In the genomic region with DNA sequence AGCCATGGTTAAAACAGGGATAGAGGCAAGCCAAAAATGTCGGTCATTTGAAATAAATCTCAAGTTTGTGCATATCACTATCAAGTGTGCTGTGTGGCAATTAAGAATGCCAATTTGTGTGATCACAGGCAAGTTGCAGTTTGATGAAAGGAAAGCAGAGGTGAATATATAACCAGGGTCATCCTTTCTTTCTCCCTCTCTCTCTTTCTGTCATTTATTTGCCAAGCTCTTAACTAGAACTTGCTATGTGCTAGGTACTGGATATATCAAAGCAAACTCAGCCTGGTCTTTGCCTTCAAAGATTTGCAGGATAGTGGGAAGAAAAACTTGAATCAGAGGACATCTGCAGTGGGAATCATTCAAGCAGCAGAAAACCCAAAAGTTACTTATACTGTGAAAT, we compare ENCODE assay signal across 20 cellular contexts. TPM values are rescaled to one million over a fixed set of nuclear protein-coding genes. Genes with fewer than 3 reads are reported as not detected.
DNase-seq lines count a peak whose midpoint lies in the region; ATAC-seq and TF ChIP-seq lines count a peak whose summit lies in the region.
"Had no signal": no experiment of that assay in that cellular context is flagged by ENCODE, and none has a peak within 500 bp of the region (broad histone marks: within the 10 kb centered on the region; RNA-seq: fewer than 3 reads in every experiment).

No MANE protein-coding gene starts in this region.

- H2BK15ac ChIP-seq in mesenchymal stem cell (ENCODE audit: low read depth, poor library complexity, severe bottlenecking), result no peak overlapping the region

- no peak overlapping the region for H3K9ac ChIP-seq in mesenchymal stem cell (ENCODE audit: low read length)

- no peak overlapping the region for H3K18ac ChIP-seq in mesenchymal stem cell (ENCODE audit: low read depth in 1 of 2, low read length in 2 of 2)

- peak overlapping the region; percentile 48 for H3K27ac ChIP-seq in mesenchymal stem cell (ENCODE audit: low read length, poor library complexity, severe bottlenecking)
- H3K27ac ChIP-seq: Peyer's patch had no signal

- POLR2A ChIA-PET in activated CD4-positive, alpha-beta T cell treated with anti-CD3 and anti-CD28 coated beads for 36 hours (lab: Charles Lee), result interaction anchor here (1.0 kb wide), 1 partner anchor 12 kb away, joined by 3 read pairs; no protein-coding TSS in a partner anchor

- no peak overlapping the region for H3K4me2 ChIP-seq in mesenchymal stem cell (ENCODE audit: low read length, poor library complexity, severe bottlenecking)

- CTCF ChIA-PET in activated CD4-positive, alpha-beta T cell treated with anti-CD3 and anti-CD28 coated beads for 36 hours (lab: Charles Lee), result interaction anchor here (1.0 to 1.1 kb wide), 2 partner anchors 58 to 68 kb away, joined by 3 to 4 read pairs; no protein-coding TSS in a partner anchor

- no peak overlapping the region for H3K4me3 Mint-ChIP-seq in activated T-cell treated with anti-CD3 and anti-CD28 coated beads, Interleukin-2, amount 50 U/mL, for 72 hours
- no peak overlapping the region for H3K4me3 Mint-ChIP-seq in activated T-cell treated with anti-CD3 and anti-CD28 coated beads, Interleukin-2, amount 50 U/mL, for 24 hours
- H3K4me3 Mint-ChIP-seq in activated T-helper 17 cell treated with anti-CD3 and anti-CD28 coated beads, Interleukin-2, amount 50 U/mL, for 72 hours, result peak overlapping the region; percentile 42
- H3K4me3 Mint-ChIP-seq in glutamatergic neuron (ENCODE audit: unreplicated experiment) (no peak overlapping the region), mesothelial cell of epicardium (no peak overlapping the region)
- H3K4me3 Mint-ChIP-seq in activated CD4-positive, alpha-beta T cell treated with anti-CD3 and anti-CD28 coated beads for 36 hours, result no peak overlapping the region
- H3K4me3 Mint-ChIP-seq: H9 had no signal

- peaks cover 6% of the 10 kb centered on the region for H3K79me1 ChIP-seq in mesenchymal stem cell (replicated peaks; ENCODE audit: low read length, poor library complexity, severe bottlenecking)

- no peak overlapping the region for H2AK5ac ChIP-seq in mesenchymal stem cell (ENCODE audit: low read length, severe bottlenecking)

- H3K36me3 Mint-ChIP-seq in activated T-cell treated with anti-CD3 and anti-CD28 coated beads, Interleukin-2, amount 50 U/mL, for 72 hours (ENCODE audit: insufficient read depth in 2 of 2), result peaks cover 0 to 2% of the 10 kb centered on the region in 2 donors
- H3K36me3 Mint-ChIP-seq in activated T-cell treated with anti-CD3 and anti-CD28 coated beads, Interleukin-2, amount 50 U/mL, for 24 hours (ENCODE audit: low read depth), result no peaks in the 10 kb centered on the region
- H3K36me3 Mint-ChIP-seq in activated T-helper 17 cell treated with anti-CD3 and anti-CD28 coated beads, Interleukin-2, amount 50 U/mL, for 72 hours (ENCODE audit: low read depth), result peaks cover 7% of the 10 kb centered on the region
- H3K36me3 Mint-ChIP-seq in glutamatergic neuron (ENCODE audit: unreplicated experiment) (no peaks in the 10 kb centered on the region), mesothelial cell of epicardium (no peaks in the 10 kb centered on the region)
- H3K36me3 Mint-ChIP-seq in activated CD4-positive, alpha-beta T cell treated with anti-CD3 and anti-CD28 coated beads for 36 hours (ENCODE audit: low read depth), result no peaks in the 10 kb centered on the region

- H3K36me3 ChIP-seq in mesenchymal stem cell (ENCODE audit: control insufficient read depth in 1 of 2, insufficient read depth in 2 of 2, low read depth in 1 of 2, low read length in 2 of 2), result peaks cover 0 to 51% of the 10 kb centered on the region in 2 experiments
- H3K36me3 ChIP-seq: Peyer's patch had no signal

- no peaks in the 10 kb centered on the region for H3K9me3 ChIP-seq in mesenchymal stem cell (ENCODE audit: control insufficient read depth, low read length)
- H3K9me3 ChIP-seq: Peyer's patch had no signal

- H2BK5ac ChIP-seq in mesenchymal stem cell (ENCODE audit: low read depth, low read length, poor library complexity, severe bottlenecking), result no peak overlapping the region

- no peak overlapping the region for H2BK120ac ChIP-seq in mesenchymal stem cell (ENCODE audit: low read depth, low read length)

- H3K14ac ChIP-seq in mesenchymal stem cell (ENCODE audit: low read length in 2 of 2), result no peak overlapping the region

- no peak overlapping the region for H4K8ac ChIP-seq in mesenchymal stem cell (ENCODE audit: low read length)

- no peak overlapping the region for H3K4ac ChIP-seq in mesenchymal stem cell (ENCODE audit: low read depth in 1 of 2, low read length in 2 of 2)

- no peak overlapping the region for H2BK12ac ChIP-seq in mesenchymal stem cell (ENCODE audit: low read length in 2 of 2)

- H3K27me3 Mint-ChIP-seq in activated T-cell treated with anti-CD3 and anti-CD28 coated beads, Interleukin-2, amount 50 U/mL, for 72 hours (ENCODE audit: low read depth), result no peaks in the 10 kb centered on the region
- no peaks in the 10 kb centered on the region for H3K27me3 Mint-ChIP-seq in activated T-cell treated with anti-CD3 and anti-CD28 coated beads, Interleukin-2, amount 50 U/mL, for 24 hours
- H3K27me3 Mint-ChIP-seq in activated T-helper 17 cell treated with anti-CD3 and anti-CD28 coated beads, Interleukin-2, amount 50 U/mL, for 72 hours, result no peaks in the 10 kb centered on the region
- H3K27me3 Mint-ChIP-seq in glutamatergic neuron (ENCODE audit: unreplicated experiment) (no peaks in the 10 kb centered on the region), mesothelial cell of epicardium (ENCODE audit: low read depth) (no peaks in the 10 kb centered on the region)
- no peaks in the 10 kb centered on the region for H3K27me3 Mint-ChIP-seq in activated CD4-positive, alpha-beta T cell treated with anti-CD3 and anti-CD28 coated beads for 36 hours

- intact Hi-C loops in activated CD4-positive, alpha-beta T cell treated with anti-CD3 and anti-CD28 coated beads for 36 hours (cut with DNase I, micrococcal nuclease), result no loop called here

- H3K9me3 Mint-ChIP-seq in activated T-cell treated with anti-CD3 and anti-CD28 coated beads, Interleukin-2, amount 50 U/mL, for 72 hours, result no peaks in the 10 kb centered on the region
- no peaks in the 10 kb centered on the region for H3K9me3 Mint-ChIP-seq in activated T-cell treated with anti-CD3 and anti-CD28 coated beads, Interleukin-2, amount 50 U/mL, for 24 hours
- H3K9me3 Mint-ChIP-seq in activated T-helper 17 cell treated with anti-CD3 and anti-CD28 coated beads, Interleukin-2, amount 50 U/mL, for 72 hours, result no peaks in the 10 kb centered on the region
- H3K9me3 Mint-ChIP-seq in glutamatergic neuron (ENCODE audit: unreplicated experiment) (no peaks in the 10 kb centered on the region), mesothelial cell of epicardium (no peaks in the 10 kb centered on the region)
- H3K9me3 Mint-ChIP-seq in activated CD4-positive, alpha-beta T cell treated with anti-CD3 and anti-CD28 coated beads for 36 hours (ENCODE audit: low read depth), result no peaks in the 10 kb centered on the region
- H3K9me3 Mint-ChIP-seq: H9 had no signal

- H3K4me3 ChIP-seq in mesenchymal stem cell (ENCODE audit: insufficient read depth in 1 of 2, low read depth in 1 of 2, low read length in 2 of 2), result no peak overlapping the region
- H3K4me3 ChIP-seq: Peyer's patch had no signal

- H3K23ac ChIP-seq in mesenchymal stem cell (ENCODE audit: low read length in 2 of 2), result peak overlapping the region in 1 of 2 experiments; percentile 49

- H3K4me1 ChIP-seq in mesenchymal stem cell (ENCODE audit: control insufficient read depth, insufficient read depth, low read depth, low read length), result peaks cover 6% of the 10 kb centered on the region
- H3K4me1 ChIP-seq: Peyer's patch had no signal

- H3K4me1 Mint-ChIP-seq in activated T-cell treated with anti-CD3 and anti-CD28 coated beads, Interleukin-2, amount 50 U/mL, for 72 hours (ENCODE audit: low read depth), result peaks cover 34% of the 10 kb centered on the region
- H3K4me1 Mint-ChIP-seq in activated T-cell treated with anti-CD3 and anti-CD28 coated beads, Interleukin-2, amount 50 U/mL, for 24 hours (ENCODE audit: low read depth), result peaks cover 41% of the 10 kb centered on the region
- peaks cover 30% of the 10 kb centered on the region for H3K4me1 Mint-ChIP-seq in activated T-helper 17 cell treated with anti-CD3 and anti-CD28 coated beads, Interleukin-2, amount 50 U/mL, for 72 hours
- H3K4me1 Mint-ChIP-seq in glutamatergic neuron (ENCODE audit: low read depth, unreplicated experiment) (no peaks in the 10 kb centered on the region), mesothelial cell of epicardium (peaks cover 32% of the 10 kb centered on the region)
- H3K4me1 Mint-ChIP-seq in activated CD4-positive, alpha-beta T cell treated with anti-CD3 and anti-CD28 coated beads for 36 hours, result peaks cover 45% of the 10 kb centered on the region

- TF ChIP-seq CTCF in glutamatergic neuron (IDR thresholded peaks at IDR 0.05; ENCODE audit: partially characterized antibody, unreplicated experiment) (no peak), mesothelial cell of epicardium (IDR thresholded peaks at IDR 0.05; ENCODE audit: unreplicated experiment) (no peak)

- WGBS in mesenchymal stem cell, result 100% methylated on average over 1 of the region's 1 CpG

- no peak for DNase-seq in activated T-cell treated with anti-CD3 and anti-CD28 coated beads, Interleukin-2, amount 50 U/mL, for 72 hours
- DNase-seq in activated T-cell treated with anti-CD3 and anti-CD28 coated beads, Interleukin-2, amount 50 U/mL, for 24 hours, result no peak
- DNase-seq in mesenchymal stem cell, result no peak
- no peak for DNase-seq in glutamatergic neuron
- DNase-seq in activated CD4-positive, alpha-beta T cell treated with anti-CD3 and anti-CD28 coated beads for 36 hours, result no peak
- DNase-seq in mesothelial cell of epicardium (ENCODE audit: low spot score in 2 of 2, unreplicated experiment in 2 of 2), result no peak
- DNase-seq: 8988T, C1 segment of cervical spinal cord, DMS79, H9, Kasumi-1, NCI-H1417, NCI-H1930, NCI-H2171, NCI-H774, Peyer's patch, Right ventricle myocardium superior had no signal

- H3K27me3 ChIP-seq in mesenchymal stem cell (ENCODE audit: control insufficient read depth in 1 of 2, insufficient read depth in 1 of 2, low read length in 2 of 2), result no peaks in the 10 kb centered on the region
- H3K27me3 ChIP-seq: Peyer's patch had no signal

- peak overlapping the region; percentile 95 for H3K27ac Mint-ChIP-seq in activated T-cell treated with anti-CD3 and anti-CD28 coated beads, Interleukin-2, amount 50 U/mL, for 72 hours
- no peak overlapping the region for H3K27ac Mint-ChIP-seq in activated T-cell treated with anti-CD3 and anti-CD28 coated beads, Interleukin-2, amount 50 U/mL, for 24 hours
- no peak overlapping the region for H3K27ac Mint-ChIP-seq in activated T-helper 17 cell treated with anti-CD3 and anti-CD28 coated beads, Interleukin-2, amount 50 U/mL, for 72 hours
- H3K27ac Mint-ChIP-seq in glutamatergic neuron (ENCODE audit: unreplicated experiment), result no peak overlapping the region
- no peak overlapping the region for H3K27ac Mint-ChIP-seq in activated CD4-positive, alpha-beta T cell treated with anti-CD3 and anti-CD28 coated beads for 36 hours
- H3K27ac Mint-ChIP-seq in mesothelial cell of epicardium, result no peak overlapping the region
- H3K27ac Mint-ChIP-seq: H9 had no signal

- no peak for ATAC-seq in activated T-cell treated with anti-CD3 and anti-CD28 coated beads, Interleukin-2, amount 50 U/mL, for 72 hours (replicated peaks in 1 of 2)
- ATAC-seq in activated T-helper 17 cell treated with anti-CD3 and anti-CD28 coated beads, Interleukin-2, amount 50 U/mL, for 72 hours (replicated peaks), result no peak
- no peak for ATAC-seq in activated CD4-positive, alpha-beta T cell treated with anti-CD3 and anti-CD28 coated beads for 36 hours
- ATAC-seq in GM19467 (IDR thresholded peaks at IDR 0.05; ENCODE audit: unreplicated experiment), result no peak

- H2AFZ ChIP-seq in mesenchymal stem cell (ENCODE audit: low read depth, low read length), result no peak overlapping the region

- H4K91ac ChIP-seq in mesenchymal stem cell (ENCODE audit: low read length), result no peak overlapping the region

RNA-seq across cellular contexts. Expression of gene PDCD1LG2, which starts 22.0 kb away (rescaled TPM):
- total RNA-seq in activated T-cell treated with anti-CD3 and anti-CD28 coated beads, Interleukin-2, amount 50 U/mL, for 72 hours, result 1 to 10 TPM; 1.3 to 3.0 TPM
- 1 to 10 TPM; 1.2 to 1.5 TPM for total RNA-seq in activated T-helper 17 cell treated with anti-CD3 and anti-CD28 coated beads, Interleukin-2, amount 50 U/mL, for 72 hours
- polyA plus RNA-seq in mesenchymal stem cell (2013, experiment 1 of 2), result 15.2 TPM
- polyA plus RNA-seq in mesenchymal stem cell (2013, experiment 2 of 2), result 15.5 TPM
- total RNA-seq in glutamatergic neuron (ENCODE audit: unreplicated experiment) (not detected), mesothelial cell of epicardium (not detected in 3 replicates)
- total RNA-seq in activated CD4-positive, alpha-beta T cell treated with anti-CD3 and anti-CD28 coated beads for 36 hours, result under 1 TPM; 0.43 to 0.81 TPM
- total RNA-seq: G401, H9 had no signal
